In genomic region chr12:122366685-122367475, GRCh38 we compare ENCODE assay signal across 9 cellular contexts. TPM values are rescaled to one million over a fixed set of nuclear protein-coding genes. Genes with fewer than 3 reads are reported as not detected.
DNase-seq lines count a peak whose midpoint lies in the region; ATAC-seq and TF ChIP-seq lines count a peak whose summit lies in the region.
"Had no signal": no experiment of that assay in that cellular context is flagged by ENCODE, and none has a peak within 500 bp of the region (broad histone marks: within the 10 kb centered on the region; RNA-seq: fewer than 3 reads in every experiment).

No MANE protein-coding gene starts in this region.

- H3K4me1 Mint-ChIP-seq in osteocyte (ENCODE audit: unreplicated experiment), result peaks cover 48% of the 10 kb centered on the region

- no peaks in the 10 kb centered on the region for H3K9me3 Mint-ChIP-seq in osteocyte (ENCODE audit: unreplicated experiment)

- peak overlapping the region; percentile 7 for H3K4me3 Mint-ChIP-seq in osteocyte (ENCODE audit: unreplicated experiment)

- peak overlapping the region; percentile 77 for H3K27ac ChIP-seq in RWPE2 (ENCODE audit: poor library complexity, severe bottlenecking)
- H3K27ac ChIP-seq: C4-2B had no signal

- H3K4me1 ChIP-seq in RWPE2 (ENCODE audit: insufficient read depth, poor library complexity, severe bottlenecking), result peaks cover 23% of the 10 kb centered on the region

- H3K9me3 ChIP-seq in RWPE2 (ENCODE audit: severe bottlenecking), result no peaks in the 10 kb centered on the region

- DNase-seq in NOMO-1 treated with dmso at 0.1 percent for 144 hours (lab: John Stamatoyannopoulos, UW; ENCODE audit: unreplicated experiment) (peak; percentile 9), NOMO-1 treated with DMSO at 0.1 percent for 48 hours (lab: John Stamatoyannopoulos, UW; ENCODE audit: unreplicated experiment) (no peak), RWPE2 (ENCODE audit: low spot score) (no peak), fibroblast of the aortic adventitia (ENCODE audit: low read depth) (peak; percentile 93), osteocyte (ENCODE audit: extremely low spot score, unreplicated experiment) (no peak), OCI-M2 (lab: John Stamatoyannopoulos, UW; ENCODE audit: unreplicated experiment) (no peak), NCI-H1092 treated with DMSO at 0.1 percent for 48 hours (lab: John Stamatoyannopoulos, UW) (no peak)

- ATAC-seq in RWPE2 (ENCODE audit: low read depth) (peak; percentile 98), GM18517 (IDR thresholded peaks at IDR 0.05; ENCODE audit: unreplicated experiment) (no peak)

- H3K4me3 ChIP-seq in RWPE2 (ENCODE audit: severe bottlenecking) (no peak overlapping the region), fibroblast of the aortic adventitia (ENCODE audit: low read depth, low read length) (no peak overlapping the region)

- no peaks in the 10 kb centered on the region for H3K27me3 ChIP-seq in RWPE2 (ENCODE audit: insufficient read depth, poor library complexity, severe bottlenecking)

- no peak for TF ChIP-seq CTCF in RWPE2 (IDR thresholded peaks at IDR 0.05; ENCODE audit: poor library complexity, severe bottlenecking)
- no peak for TF ChIP-seq CTCF in fibroblast of the aortic adventitia (IDR thresholded peaks at IDR 0.05; ENCODE audit: insufficient read depth, low read length)
- no peak for TF ChIP-seq CTCF in osteocyte (IDR thresholded peaks at IDR 0.05)

- no peaks in the 10 kb centered on the region for H3K27me3 Mint-ChIP-seq in osteocyte (ENCODE audit: unreplicated experiment)

- peak overlapping the region; percentile 91 for H3K27ac Mint-ChIP-seq in osteocyte (ENCODE audit: unreplicated experiment)

- peaks cover 31% of the 10 kb centered on the region for H3K36me3 Mint-ChIP-seq in osteocyte (ENCODE audit: unreplicated experiment)

- H3K36me3 ChIP-seq in RWPE2 (ENCODE audit: low read depth), result peaks cover 27% of the 10 kb centered on the region

RNA-seq across cellular contexts. Expression of gene CLIP1, which starts 55.6 kb away (rescaled TPM):
- 80.3 and 121 TPM in 2 replicates for total RNA-seq in fibroblast of the aortic adventitia (ENCODE audit: low replicate concordance)
- total RNA-seq in osteocyte, result 100.0 and 103 TPM in 2 replicates

Comparison
In these comparisons a context has a peak if more than half of its experiments do, and no peak if none do; other contexts are left out.
1. DNase-seq: peak in NOMO-1 treated with dmso at 0.1 percent for 144 hours (single experiment) and fibroblast of the aortic adventitia (single experiment); none in NOMO-1 treated with DMSO at 0.1 percent for 48 hours (single experiment), RWPE2 (single experiment), osteocyte (single experiment), OCI-M2 (single experiment) and NCI-H1092 treated with DMSO at 0.1 percent for 48 hours (single experiment).